1 cellular context compared by ENCODE assay signal in genomic region chr10:116771101-116771705, GRCh38.
TF ChIP-seq lines count a peak whose summit lies in the region.

No MANE protein-coding gene starts in this region.

TF ChIP-seq in IMR-90, 13 proteins besides CTCF, POLR2A, EP300 and RAD21 (continued from another document):
- TF ChIP-seq CEBPB (IDR thresholded peaks at IDR 0.05; ENCODE audit: low read depth, low read length) (peak; percentile 100), SMC3 (IDR thresholded peaks at IDR 0.05; ENCODE audit: low read depth, low read length) (0 out of 2 replicates have a peak, but pooled peaks have one; percentile 7), BHLHE40 (IDR thresholded peaks at IDR 0.05; ENCODE audit: low read depth, low read length) (0 out of 2 replicates have a peak, but pooled peaks have one; percentile 7), NFE2L2 (IDR thresholded peaks at IDR 0.05; ENCODE audit: low read depth, low read length) (no peak)
